In the genomic region with DNA sequence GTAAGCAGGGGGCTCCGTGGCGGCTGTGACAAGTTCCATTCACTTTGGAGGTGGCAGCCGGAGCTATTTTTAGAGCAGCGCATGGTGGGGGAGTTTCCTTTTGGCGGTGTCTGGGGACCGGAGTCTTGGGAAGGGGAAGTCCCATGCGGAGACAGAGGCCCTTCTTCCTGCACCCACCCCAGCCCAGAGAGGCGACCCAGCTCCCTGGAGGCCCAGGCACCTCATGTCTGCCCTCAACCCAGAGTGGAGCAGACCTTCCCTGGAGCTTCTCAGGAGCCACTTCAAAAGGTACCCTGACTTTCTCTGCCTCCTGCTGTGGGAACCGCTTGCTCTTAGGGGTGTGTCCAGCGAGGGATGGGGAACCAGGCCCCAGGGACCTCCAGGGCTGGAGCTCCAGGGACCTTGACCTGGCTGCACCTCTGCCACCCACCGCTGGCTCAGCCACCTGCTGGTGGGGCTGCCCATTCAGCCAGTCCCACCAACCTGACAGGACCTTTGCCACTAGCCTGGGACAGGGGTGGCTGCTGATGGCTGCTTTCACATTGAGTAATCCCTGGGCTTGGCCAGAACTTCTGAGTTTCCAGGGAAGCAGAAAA, we compare ENCODE assay signal across 10 cellular contexts. TPM values are rescaled to one million over a fixed set of nuclear protein-coding genes. Genes with fewer than 3 reads are reported as not detected.
DNase-seq lines count a peak whose midpoint lies in the region; ATAC-seq and TF ChIP-seq lines count a peak whose summit lies in the region.
"Had no signal": no experiment of that assay in that cellular context is flagged by ENCODE, and none has a peak within 500 bp of the region (broad histone marks: within the 10 kb centered on the region; RNA-seq: fewer than 3 reads in every experiment).

No MANE protein-coding gene starts in this region.

- CTCF ChIA-PET in activated naive CD4-positive, alpha-beta T cell treated with anti-CD3 and anti-CD28 coated beads for 36 hours (lab: Charles Lee) = interaction anchor here (1.0 kb wide), 1 partner anchor 13 kb away, joined by 5 read pairs; no protein-coding TSS in a partner anchor
- CTCF ChIA-PET in CD4-positive, alpha-beta T cell (lab: Charles Lee) = interaction anchor here (0.7 kb wide), 1 partner anchor 165 kb away, joined by 3 read pairs; no protein-coding TSS in a partner anchor

- no peak overlapping the region for H3K4me3 Mint-ChIP-seq in activated naive CD4-positive, alpha-beta T cell treated with anti-CD3 and anti-CD28 coated beads for 36 hours
- peak overlapping the region; percentile 72 for H3K4me3 Mint-ChIP-seq in activated T-cell treated with anti-CD3 and anti-CD28 coated beads, Interleukin-2, amount 50 U/mL, for 4 hours
- H3K4me3 Mint-ChIP-seq in CD4-positive, alpha-beta T cell = no peak overlapping the region
- H3K4me3 Mint-ChIP-seq: CD8-positive, alpha-beta memory T cell; nephron had no signal

- peak; percentile 70 for DNase-seq in activated naive CD4-positive, alpha-beta T cell treated with anti-CD3 and anti-CD28 coated beads for 36 hours
- DNase-seq in activated naive CD4-positive, alpha-beta T cell (lab: John Stamatoyannopoulos, UW) = no peak
- DNase-seq in activated T-cell treated with anti-CD3 and anti-CD28 coated beads, Interleukin-2, amount 50 U/mL, for 4 hours = no peak
- no peak for DNase-seq in H4 (ENCODE audit: low spot score)
- no peak for DNase-seq in CD4-positive, alpha-beta T cell

- no peaks in the 10 kb centered on the region for H3K9me3 Mint-ChIP-seq in activated naive CD4-positive, alpha-beta T cell treated with anti-CD3 and anti-CD28 coated beads for 36 hours
- no peaks in the 10 kb centered on the region for H3K9me3 Mint-ChIP-seq in activated T-cell treated with anti-CD3 and anti-CD28 coated beads, Interleukin-2, amount 50 U/mL, for 4 hours
- no peaks in the 10 kb centered on the region for H3K9me3 Mint-ChIP-seq in CD4-positive, alpha-beta T cell
- H3K9me3 Mint-ChIP-seq: nephron had no signal

- no peaks in the 10 kb centered on the region for H3K36me3 Mint-ChIP-seq in activated naive CD4-positive, alpha-beta T cell treated with anti-CD3 and anti-CD28 coated beads for 36 hours (ENCODE audit: low read depth)
- H3K36me3 Mint-ChIP-seq in activated T-cell treated with anti-CD3 and anti-CD28 coated beads, Interleukin-2, amount 50 U/mL, for 4 hours (ENCODE audit: insufficient read depth) = peaks cover 3% of the 10 kb centered on the region
- H3K36me3 Mint-ChIP-seq in CD4-positive, alpha-beta T cell (ENCODE audit: low read depth) = no peaks in the 10 kb centered on the region
- H3K36me3 Mint-ChIP-seq: CD8-positive, alpha-beta memory T cell had no signal

- POLR2A ChIA-PET in CD4-positive, alpha-beta T cell (lab: Charles Lee) = no interaction called here

- H3K9me3 ChIP-seq in mesodermal cell (ENCODE audit: control insufficient read depth, low read length) = no peaks in the 10 kb centered on the region
- H3K9me3 ChIP-seq in CD4-positive, alpha-beta T cell (ENCODE audit: control insufficient read depth, low read length) = no peaks in the 10 kb centered on the region

- H3K27ac Mint-ChIP-seq in activated naive CD4-positive, alpha-beta T cell treated with anti-CD3 and anti-CD28 coated beads for 36 hours = no peak overlapping the region
- no peak overlapping the region for H3K27ac Mint-ChIP-seq in CD4-positive, alpha-beta T cell

- peaks cover 20% of the 10 kb centered on the region for H3K36me3 ChIP-seq in mesodermal cell (ENCODE audit: control insufficient read depth, insufficient read depth, low read length)

- H3K27me3 ChIP-seq in CD4-positive, alpha-beta T cell (ENCODE audit: control insufficient read depth, insufficient read depth, low read length) = no peaks in the 10 kb centered on the region

- peaks cover 20% of the 10 kb centered on the region for H3K4me1 Mint-ChIP-seq in activated naive CD4-positive, alpha-beta T cell treated with anti-CD3 and anti-CD28 coated beads for 36 hours (ENCODE audit: low read depth)
- peaks cover 46% of the 10 kb centered on the region for H3K4me1 Mint-ChIP-seq in activated T-cell treated with anti-CD3 and anti-CD28 coated beads, Interleukin-2, amount 50 U/mL, for 4 hours (ENCODE audit: low read depth)
- H3K4me1 Mint-ChIP-seq in CD4-positive, alpha-beta T cell (ENCODE audit: low read depth) = peaks cover under 1% of the 10 kb centered on the region

- TF ChIP-seq CTCF in CD4-positive, alpha-beta T cell (IDR thresholded peaks at IDR 0.05) = no peak

- WGBS in mesodermal cell (ENCODE audit: insufficient coverage in 2 of 2), 2 experiments = 70 to 71% methylated on average over 5 to 10 of the region's 11 CpGs

- H3K27me3 Mint-ChIP-seq in activated naive CD4-positive, alpha-beta T cell treated with anti-CD3 and anti-CD28 coated beads for 36 hours (ENCODE audit: low read depth) = peaks cover 10% of the 10 kb centered on the region
- peaks cover 4% of the 10 kb centered on the region for H3K27me3 Mint-ChIP-seq in activated T-cell treated with anti-CD3 and anti-CD28 coated beads, Interleukin-2, amount 50 U/mL, for 4 hours (ENCODE audit: low read depth)
- peaks cover 4% of the 10 kb centered on the region for H3K27me3 Mint-ChIP-seq in CD4-positive, alpha-beta T cell
- H3K27me3 Mint-ChIP-seq: CD8-positive, alpha-beta memory T cell had no signal

- peak overlapping the region; percentile 23 for H3K27ac ChIP-seq in mesodermal cell (ENCODE audit: low read depth, low read length, severe bottlenecking)
- no peak overlapping the region for H3K27ac ChIP-seq in CD4-positive, alpha-beta T cell (ENCODE audit: low read depth, low read length)

- intact Hi-C loops in activated naive CD4-positive, alpha-beta T cell treated with anti-CD3 and anti-CD28 coated beads for 36 hours (cut with micrococcal nuclease) = no loop called here
- intact Hi-C loops in CD4-positive, alpha-beta T cell (cut with DNase I, micrococcal nuclease) = no loop called here

- H3K4me3 ChIP-seq in mesodermal cell (ENCODE audit: extremely low read depth, insufficient read depth, low read length, poor library complexity, severe bottlenecking) = no peak overlapping the region

- H3K4me1 ChIP-seq in mesodermal cell (ENCODE audit: control insufficient read depth, insufficient read depth, low read length, poor library complexity, severe bottlenecking) = peaks cover 69% of the 10 kb centered on the region

- ATAC-seq in HG03439 (IDR thresholded peaks at IDR 0.05; ENCODE audit: unreplicated experiment) (peak; percentile 42), HG02884 (IDR thresholded peaks at IDR 0.05; ENCODE audit: unreplicated experiment) (no peak)
- peak; percentile 72 to 73 for ATAC-seq in activated T-cell treated with anti-CD3 and anti-CD28 coated beads, Interleukin-2, amount 50 U/mL, for 4 hours
- ATAC-seq in CD4-positive, alpha-beta T cell (ENCODE audit: poor library complexity) = no peak

RNA-seq across cellular contexts. Expression of gene NEK6, which starts 34.1 kb away (rescaled TPM):
- 1 to 10 TPM in 1 of 2 experiments, under 1 TPM in 1; 0.89 to 1.5 TPM for total RNA-seq in activated naive CD4-positive, alpha-beta T cell treated with anti-CD3 and anti-CD28 coated beads for 36 hours
- total RNA-seq in activated T-cell treated with anti-CD3 and anti-CD28 coated beads, Interleukin-2, amount 50 U/mL, for 4 hours = 10 to 100 TPM; 29.8 to 46.1 (median 43.0) TPM
- polyA plus RNA-seq in mesodermal cell (2013, experiment 1 of 2) = 28.5 TPM
- polyA plus RNA-seq in mesodermal cell (2013, experiment 2 of 2) = 27.9 TPM
- 40.2 and 43.7 TPM in 2 replicates for total RNA-seq in H4 (2014; rRNA removed; shearing (Covaris generic))
- total RNA-seq in CD4-positive, alpha-beta T cell = 1 to 10 TPM in 1 of 2 experiments, under 1 TPM in 1; 0.89 to 1.7 TPM

Comparison
In these comparisons a context has a peak if more than half of its experiments do, and no peak if none do; other contexts are left out.
1. ATAC-seq: peak in HG03439 (single experiment) and activated T-cell treated with anti-CD3 and anti-CD28 coated beads, Interleukin-2, amount 50 U/mL, for 4 hours (2 of 2); none in HG02884 (single experiment) and CD4-positive, alpha-beta T cell (single experiment).
2. RNA of gene NEK6, which starts 34.1 kb away (total RNA-seq): 40.2 to 43.7 TPM in H4 and 29.8 to 46.1 TPM in activated T-cell treated with anti-CD3 and anti-CD28 coated beads, Interleukin-2, amount 50 U/mL, for 4 hours; 0.89 to 1.7 TPM in CD4-positive, alpha-beta T cell and 0.89 to 1.5 TPM in activated naive CD4-positive, alpha-beta T cell treated with anti-CD3 and anti-CD28 coated beads for 36 hours; every median in the first group is over 10 times any median in the second.